ENCODE assay signal across 1 cellular context in the genomic region with DNA sequence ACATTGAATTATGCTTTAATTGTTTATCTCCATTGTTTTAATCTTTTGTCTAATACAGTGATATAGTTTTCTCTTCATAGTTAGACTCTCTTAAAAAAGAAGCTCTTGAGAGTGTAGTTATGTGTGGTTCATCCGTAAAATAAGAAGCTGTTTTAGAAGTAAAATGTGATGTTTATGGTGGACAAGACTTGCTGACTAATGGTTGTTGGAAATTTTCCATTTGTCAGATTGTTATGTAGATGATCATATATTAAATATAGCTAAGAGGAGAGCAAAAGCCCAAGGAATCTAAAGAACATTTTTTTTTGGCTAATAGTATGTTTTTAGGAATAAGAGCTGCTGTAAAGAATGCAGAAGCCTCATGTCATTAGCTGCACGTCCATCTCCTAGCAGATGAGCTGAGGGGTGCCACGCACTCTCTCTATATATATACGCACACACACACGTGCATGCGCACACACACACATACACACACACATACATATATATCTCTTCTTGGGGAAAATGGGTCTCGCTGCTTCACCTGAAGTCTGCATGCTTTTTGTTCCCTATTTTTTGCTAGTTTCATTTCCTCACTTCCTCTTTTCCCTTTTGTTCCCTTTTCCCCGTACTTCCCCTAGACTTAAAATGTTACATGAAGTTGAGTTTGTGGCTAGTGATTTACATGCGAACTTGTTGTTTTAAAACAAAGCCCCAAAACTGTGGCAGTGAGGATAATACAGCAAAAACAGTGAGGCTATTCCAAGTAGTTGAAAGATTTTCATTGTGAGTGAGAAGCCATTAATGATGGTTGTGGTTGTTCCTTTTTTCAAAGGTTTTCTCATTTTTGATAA.
TF ChIP-seq lines count a peak whose summit lies in the region.

No MANE protein-coding gene starts in this region.

TF ChIP-seq in HEK293T, 16 proteins besides CTCF, POLR2A, EP300 and RAD21 (continued from another document):
- TF ChIP-seq BHLHE40 (IDR thresholded peaks at IDR 0.05; ENCODE audit: borderline replicate concordance) (no peak), SUZ12 (IDR thresholded peaks at IDR 0.05) (no peak)
